Comparison of ENCODE assay signal across 8 cellular contexts in the genomic region with DNA sequence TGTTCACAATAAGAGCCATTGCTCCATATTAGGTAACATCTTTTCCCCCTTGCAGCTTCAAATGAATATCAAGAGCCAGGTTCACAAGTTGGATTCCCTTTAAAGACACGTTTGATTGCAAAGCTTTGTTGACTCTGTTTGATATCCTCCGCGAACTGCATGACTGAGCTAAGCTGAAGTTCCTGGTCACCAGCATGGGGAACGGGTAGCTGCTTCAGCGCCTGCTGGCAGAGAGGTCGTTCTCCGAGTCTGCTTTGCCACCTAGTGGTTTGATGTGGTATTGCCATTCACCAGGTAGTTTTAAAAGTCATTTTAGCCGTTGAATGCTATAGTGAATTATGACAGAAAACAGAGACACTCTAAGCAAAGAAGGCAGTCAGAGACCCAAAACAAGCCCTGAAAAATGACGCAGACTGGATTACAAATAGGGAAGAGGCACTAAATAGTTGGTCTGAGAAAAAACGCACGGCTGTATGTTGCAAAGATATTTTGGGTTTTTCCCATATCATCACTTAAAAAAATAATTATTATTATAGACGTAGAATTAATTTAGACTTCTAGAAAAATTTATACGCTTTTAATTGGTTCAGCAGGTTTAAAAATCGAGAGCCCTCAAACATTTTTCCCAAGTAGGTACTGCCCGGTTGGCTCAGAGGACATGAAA.
DNase-seq lines count a peak whose midpoint lies in the region; ATAC-seq and TF ChIP-seq lines count a peak whose summit lies in the region.

No MANE protein-coding gene starts in this region.

- no peaks in the 10 kb centered on the region for H3K79me2 ChIP-seq in fibroblast of lung (ENCODE audit: control insufficient read depth, insufficient read depth, low read length)

- H3K9me3 Mint-ChIP-seq in nephron: no peaks in the 10 kb centered on the region

- no peaks in the 10 kb centered on the region for H3K9me3 ChIP-seq in fibroblast of lung (ENCODE audit: control insufficient read depth, insufficient read depth, low read depth, low read length)

- no peaks in the 10 kb centered on the region for H3K27me3 ChIP-seq in fibroblast of lung (ENCODE audit: control insufficient read depth, insufficient read depth, low read length)

- no peaks in the 10 kb centered on the region for H4K20me1 ChIP-seq in fibroblast of lung (ENCODE audit: control insufficient read depth, extremely low read depth, insufficient read depth, low read length)

- DNase-seq in DMS153 (lab: John Stamatoyannopoulos, UW) (peak; percentile 51), HuH-7 (ENCODE audit: low spot score) (peak; percentile 80), OCI-M2 (lab: John Stamatoyannopoulos, UW; ENCODE audit: unreplicated experiment) (peak; percentile 6), fibroblast of lung (ENCODE audit: low read depth in 2 of 2) (peak; percentile 67 to 76)
- DNase-seq in activated T-cell treated with anti-CD3 and anti-CD28 coated beads, Interleukin-2, amount 50 U/mL, for 1 hour: peak; percentile 60
- DNase-seq in stimulated activated naive CD8-positive, alpha-beta T cell treated with anti-CD3 and anti-CD28 coated beads, Interleukin-15, Interleukin-2, amounts not matched to agents 100 U/mL and 50 U/mL, for 24 hours: peak; percentile 76

- H3K4me3 ChIP-seq in fibroblast of lung (replicated peaks in 1 of 4; ENCODE audit: control extremely low read depth in 1 of 4, insufficient read depth in 1 of 4, low read depth in 3 of 4, low read length in 4 of 4): peak overlapping the region in 2 of 4 experiments; percentile 29 to 33

- peak overlapping the region; percentile 26 to 83 (median 28) for H3K27ac Mint-ChIP-seq in nephron

- H3K27me3 Mint-ChIP-seq in nephron (ENCODE audit: low read depth): no peaks in the 10 kb centered on the region

- TF ChIP-seq CTCF in fibroblast of lung (conservative IDR thresholded peaks at IDR 0.05 in 1 of 2, IDR thresholded peaks at IDR 0.05 in 1 of 2; ENCODE audit: low read depth in 1 of 2, low read length in 2 of 2) (peak; percentile 97 to 98), nephron (IDR thresholded peaks at IDR 0.05; ENCODE audit: unreplicated experiment in 3 of 3) (peak; percentile 90 to 96 (median 95))

- no peaks in the 10 kb centered on the region for H3K36me3 Mint-ChIP-seq in nephron (ENCODE audit: low read depth)

- H3K27ac ChIP-seq in fibroblast of lung (ENCODE audit: insufficient read depth, low read length): no peak overlapping the region

- no peak overlapping the region for H3K4me2 ChIP-seq in fibroblast of lung (ENCODE audit: extremely low read depth, insufficient read depth, low read length)

- no peaks in the 10 kb centered on the region for H3K36me3 ChIP-seq in fibroblast of lung (ENCODE audit: control insufficient read depth, insufficient read depth, low read length)

- peaks cover 12% of the 10 kb centered on the region for H3K4me1 Mint-ChIP-seq in nephron

- H2AFZ ChIP-seq in fibroblast of lung (ENCODE audit: low read length): no peak overlapping the region

- no peaks in the 10 kb centered on the region for H3K4me1 ChIP-seq in fibroblast of lung (ENCODE audit: control insufficient read depth, extremely low read depth, insufficient read depth, low read length)

- no peak overlapping the region for H3K9ac ChIP-seq in fibroblast of lung (ENCODE audit: insufficient read depth, low read length)

- H3K4me3 Mint-ChIP-seq in nephron: peak overlapping the region; percentile 20 to 59 (median 40)

- ATAC-seq in GM21576 (IDR thresholded peaks at IDR 0.05; ENCODE audit: unreplicated experiment): peak; percentile 94
- peak; percentile 92 for ATAC-seq in stimulated activated naive CD8-positive, alpha-beta T cell treated with anti-CD3 and anti-CD28 coated beads, Interleukin-15, Interleukin-2, amounts not matched to agents 100 U/mL and 50 U/mL, for 24 hours

Comparison
In these comparisons a context has a peak if more than half of its experiments do, and no peak if none do; other contexts are left out.
1. DNase-seq: peak in every context shown above with its lines; median percentile 80 in HuH-7; 76 in stimulated activated naive CD8-positive, alpha-beta T cell treated with anti-CD3 and anti-CD28 coated beads, Interleukin-15, Interleukin-2, amounts not matched to agents 100 U/mL and 50 U/mL, for 24 hours; 72 in fibroblast of lung; 60 in activated T-cell treated with anti-CD3 and anti-CD28 coated beads, Interleukin-2, amount 50 U/mL, for 1 hour; 51 in DMS153; 6 in OCI-M2.